ENCODE assay signal across 15 cellular contexts in the genomic region with DNA sequence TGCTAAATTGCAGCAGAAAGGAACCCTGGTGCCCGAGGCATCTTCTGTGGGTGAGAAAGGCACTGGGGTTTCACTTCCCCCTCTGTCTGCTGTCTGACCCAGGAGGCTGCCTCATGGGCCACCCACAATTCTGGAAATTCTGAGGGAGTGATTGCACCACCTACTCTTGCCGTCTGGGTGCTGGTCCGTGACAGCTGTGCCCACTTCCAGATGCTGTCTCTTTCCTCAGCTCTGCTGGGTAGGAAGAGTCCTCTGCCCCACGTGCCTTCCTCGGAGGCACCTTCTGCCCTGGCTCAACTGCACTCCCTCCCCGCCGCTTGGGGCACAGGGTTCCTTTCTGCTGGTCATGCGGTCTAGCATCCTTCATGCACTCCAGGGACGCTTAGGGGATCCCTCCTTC.
A peak's percentile ranks its signal among the peaks of the same experiment; 100 is the strongest.
DNase-seq lines count a peak whose midpoint lies in the region; ATAC-seq and TF ChIP-seq lines count a peak whose summit lies in the region.
"Had no signal": no experiment of that assay in that cellular context is flagged by ENCODE, and none has a peak within 500 bp of the region (broad histone marks: within the 10 kb centered on the region; RNA-seq: fewer than 3 reads in every experiment).

No MANE protein-coding gene starts in this region.

- H3K27me3 ChIP-seq in mammary epithelial cell (ENCODE audit: insufficient read depth, low read length) (peaks cover 3% of the 10 kb centered on the region), upper lobe of right lung (no peaks in the 10 kb centered on the region)

- H3K36me3 ChIP-seq in mammary epithelial cell (ENCODE audit: insufficient read depth, low read length): no peaks in the 10 kb centered on the region
- peaks cover 91% of the 10 kb centered on the region for H3K36me3 ChIP-seq in upper lobe of right lung

- CTCF ChIA-PET in MCF 10A (lab: Yijun Ruan, JAX): no interaction called here
- CTCF ChIA-PET in mammary epithelial cell (lab: Charles Lee; ENCODE audit: low non-redundant PET): no interaction called here
- CTCF ChIA-PET in RWPE1 (lab: Yijun Ruan, JAX): interaction anchor here (0.6 kb wide), 1 partner anchor 194 kb away, joined by 4 read pairs; no protein-coding TSS in a partner anchor

- H3K4me2 ChIP-seq in mammary epithelial cell (ENCODE audit: insufficient read depth, low read depth, low read length): no peak overlapping the region

- peak; percentile 88 for ATAC-seq in upper lobe of right lung
- no peak for ATAC-seq in activated T-helper 17 cell treated with anti-CD3 and anti-CD28 coated beads, Interleukin-2, amount 50 U/mL, for 72 hours (replicated peaks)

- H3K27ac ChIP-seq in mammary epithelial cell (ENCODE audit: insufficient read depth, low read depth, low read length) (no peak overlapping the region), upper lobe of right lung (no peak overlapping the region), RWPE1 (no peak overlapping the region)

- peaks cover 11% of the 10 kb centered on the region for H3K36me3 Mint-ChIP-seq in MCF 10A (ENCODE audit: insufficient read depth, unreplicated experiment)
- no peaks in the 10 kb centered on the region for H3K36me3 Mint-ChIP-seq in activated T-helper 17 cell treated with anti-CD3 and anti-CD28 coated beads, Interleukin-2, amount 50 U/mL, for 72 hours (ENCODE audit: low read depth)
- H3K36me3 Mint-ChIP-seq: activated CD4-positive, alpha-beta memory T cell treated with anti-CD3 and anti-CD28 coated beads for 36 hours had no signal

- H3K27ac Mint-ChIP-seq in MCF 10A (ENCODE audit: low read depth, unreplicated experiment): peak overlapping the region; percentile 57
- no peak overlapping the region for H3K27ac Mint-ChIP-seq in activated T-helper 17 cell treated with anti-CD3 and anti-CD28 coated beads, Interleukin-2, amount 50 U/mL, for 72 hours
- H3K27ac Mint-ChIP-seq: activated CD4-positive, alpha-beta memory T cell treated with anti-CD3 and anti-CD28 coated beads for 36 hours; nephron progenitor cell had no signal

- in situ Hi-C loops in mammary epithelial cell (cut with MboI; ENCODE audit: low sequenced_read_pairs in 2 of 2): no loop called here

- no peak for DNase-seq in MCF 10A (ENCODE audit: unreplicated experiment)
- no peak for DNase-seq in mammary epithelial cell
- peak in 39 of 56 donors; percentile 6 to 71 (median 29) for DNase-seq in amygdala (lab: John Stamatoyannopoulos, UW)
- peak; percentile 84 for DNase-seq in medulla oblongata (ENCODE audit: extremely low spot score)
- peak; percentile 82 for DNase-seq in upper lobe of right lung
- DNase-seq in RWPE1 (ENCODE audit: low spot score): no peak
- DNase-seq in retina: no peak
- DNase-seq: activated CD4-positive, alpha-beta memory T cell treated with anti-CD3 and anti-CD28 coated beads for 36 hours; activated naive CD4-positive, alpha-beta T cell treated with Interleukin-2 at 50 U/mL for 16 hours; central memory CD4-positive, alpha-beta T cell; DMS79 treated with DMSO at 0.1 percent for 48 hours; NCI-H1092 treated with DMSO at 0.1 percent for 48 hours; NCI-H69; nephron progenitor cell had no signal

- H3K4me1 ChIP-seq in mammary epithelial cell (ENCODE audit: insufficient read depth, low read length) (peaks cover 16% of the 10 kb centered on the region), upper lobe of right lung (no peaks in the 10 kb centered on the region)

- no peaks in the 10 kb centered on the region for H3K27me3 Mint-ChIP-seq in MCF 10A (ENCODE audit: insufficient read depth, unreplicated experiment)
- H3K27me3 Mint-ChIP-seq in activated T-helper 17 cell treated with anti-CD3 and anti-CD28 coated beads, Interleukin-2, amount 50 U/mL, for 72 hours: peaks cover 10% of the 10 kb centered on the region
- H3K27me3 Mint-ChIP-seq: activated CD4-positive, alpha-beta memory T cell treated with anti-CD3 and anti-CD28 coated beads for 36 hours had no signal

- TF ChIP-seq CTCF in MCF 10A (IDR thresholded peaks at IDR 0.05; ENCODE audit: unreplicated experiment) (no peak), mammary epithelial cell (conservative IDR thresholded peaks at IDR 0.05 in 1 of 2, IDR thresholded peaks at IDR 0.05 in 1 of 2; ENCODE audit: extremely low read depth in 1 of 2, insufficient read depth in 1 of 2, low read depth in 1 of 2, low read length in 2 of 2) (no peak), upper lobe of right lung (IDR thresholded peaks at IDR 0.05) (no peak), RWPE1 (conservative IDR thresholded peaks at IDR 0.05; ENCODE audit: low read depth) (no peak)

- H3K79me2 ChIP-seq in mammary epithelial cell (ENCODE audit: insufficient read depth, low read length): no peaks in the 10 kb centered on the region

- 59% methylated on average over 8 of the region's 9 CpGs for WGBS in mammary epithelial cell (ENCODE audit: low coverage, missing lambda C conversion rate)

- no peaks in the 10 kb centered on the region for H3K9me3 Mint-ChIP-seq in MCF 10A (ENCODE audit: unreplicated experiment)
- H3K9me3 Mint-ChIP-seq in activated T-helper 17 cell treated with anti-CD3 and anti-CD28 coated beads, Interleukin-2, amount 50 U/mL, for 72 hours: no peaks in the 10 kb centered on the region
- H3K9me3 Mint-ChIP-seq: activated CD4-positive, alpha-beta memory T cell treated with anti-CD3 and anti-CD28 coated beads for 36 hours; nephron progenitor cell had no signal

- POLR2A ChIA-PET in MCF 10A (lab: Yijun Ruan, JAX) (no interaction called here), RWPE1 (lab: Yijun Ruan, JAX; ENCODE audit: low non-redundant PET) (interaction anchor here (0.6 kb wide), 1 partner anchor 42 kb away, joined by 8 read pairs; no protein-coding TSS in a partner anchor)

- H3K9me3 ChIP-seq in mammary epithelial cell (replicated peaks; ENCODE audit: insufficient read depth, low read length): no peaks in the 10 kb centered on the region
- no peaks in the 10 kb centered on the region for H3K9me3 ChIP-seq in upper lobe of right lung

- H3K9ac ChIP-seq in mammary epithelial cell (ENCODE audit: insufficient read depth, low read length): no peak overlapping the region

- H3K4me1 Mint-ChIP-seq in MCF 10A (ENCODE audit: insufficient read depth, unreplicated experiment): peaks cover 21% of the 10 kb centered on the region
- no peaks in the 10 kb centered on the region for H3K4me1 Mint-ChIP-seq in activated T-helper 17 cell treated with anti-CD3 and anti-CD28 coated beads, Interleukin-2, amount 50 U/mL, for 72 hours
- H3K4me1 Mint-ChIP-seq: nephron progenitor cell had no signal

- no peak overlapping the region for H2AFZ ChIP-seq in mammary epithelial cell (ENCODE audit: low read depth, low read length)

- no TSS peak for BruUV-seq in MCF 10A (replicated peaks; lab: Mats Ljungman, UMichigan)
- no TSS peak for BruUV-seq in mammary epithelial cell (replicated peaks; lab: Mats Ljungman, UMichigan)

- no peaks in the 10 kb centered on the region for H4K20me1 ChIP-seq in mammary epithelial cell (ENCODE audit: insufficient read depth, low read length)

- dilution Hi-C loops in mammary epithelial cell (cut with HindIII; ENCODE audit: low sequenced_read_pairs): no loop called here

- intact Hi-C loops in MCF 10A (cut with micrococcal nuclease): no loop called here
- intact Hi-C loops in mammary epithelial cell (cut with micrococcal nuclease): no loop called here
- intact Hi-C loops in upper lobe of right lung (cut with DNase I): no loop called here

- H3K4me3 Mint-ChIP-seq in MCF 10A (ENCODE audit: unreplicated experiment): no peak overlapping the region
- H3K4me3 Mint-ChIP-seq in activated T-helper 17 cell treated with anti-CD3 and anti-CD28 coated beads, Interleukin-2, amount 50 U/mL, for 72 hours: no peak overlapping the region
- H3K4me3 Mint-ChIP-seq: activated CD4-positive, alpha-beta memory T cell treated with anti-CD3 and anti-CD28 coated beads for 36 hours; nephron progenitor cell had no signal

- H3K4me3 ChIP-seq in mammary epithelial cell (replicated peaks in 1 of 3; ENCODE audit: insufficient read depth in 1 of 3, low read depth in 2 of 3, low read length in 3 of 3) (no peak overlapping the region), upper lobe of right lung (no peak overlapping the region)

Comparison
In these comparisons a context has a peak if more than half of its experiments do, and no peak if none do; other contexts are left out.
1. DNase-seq: peak in amygdala (39 of 56), medulla oblongata (single experiment) and upper lobe of right lung (single experiment); none in MCF 10A (single experiment), mammary epithelial cell (single experiment), RWPE1 (single experiment) and retina (single experiment).